9 cellular contexts compared by ENCODE assay signal in genomic region chr11:18540207-18541009, GRCh38. TPM values are rescaled to one million over a fixed set of nuclear protein-coding genes. Genes with fewer than 3 reads are reported as not detected.
DNase-seq lines count a peak whose midpoint lies in the region; ATAC-seq and TF ChIP-seq lines count a peak whose summit lies in the region.
"Had no signal": no experiment of that assay in that cellular context is flagged by ENCODE, and none has a peak within 500 bp of the region (broad histone marks: within the 10 kb centered on the region; RNA-seq: fewer than 3 reads in every experiment).

No MANE protein-coding gene starts in this region.

- H3K4me3 ChIP-seq in LNCaP clone FGC (ENCODE audit: low read depth, low read length) (no peak overlapping the region), adrenal gland (no peak overlapping the region), lower lobe of right lung (no peak overlapping the region), ovary (no peak overlapping the region)

- ATAC-seq in lower lobe of right lung, result no peak
- no peak for ATAC-seq in HG02981 (IDR thresholded peaks at IDR 0.05; ENCODE audit: unreplicated experiment)

- intact Hi-C loops in activated CD4-positive, alpha-beta T cell treated with anti-CD3 and anti-CD28 coated beads, Interleukin-2, amount 10 ng/mL, durations not matched to agents 24 days and 14 days (cut with micrococcal nuclease), result loop anchor here (1.0 kb wide), 3 partner anchors 94 to 191 kb away; partner anchors contain the start of gene SPTY2D1
- intact Hi-C loops in adrenal gland (cut with DNase I), result loop anchor here in 1 of 2 donors (10.0 kb wide), 2 partner anchors 56 to 184 kb away; partner anchors contain the start of gene IGSF22
- intact Hi-C loops in lower lobe of right lung (cut with DNase I), result no loop called here
- intact Hi-C loops in ovary (cut with DNase I), result loop anchor here in 1 of 4 donors (10.0 kb wide), 1 partner anchor 224 kb away; no protein-coding TSS in a partner anchor

- no peaks in the 10 kb centered on the region for H3K27me3 ChIP-seq in adrenal gland
- H3K27me3 ChIP-seq in lower lobe of right lung (ENCODE audit: low read depth), result no peaks in the 10 kb centered on the region
- no peaks in the 10 kb centered on the region for H3K27me3 ChIP-seq in ovary

- TF ChIP-seq EP300 in ovary (IDR thresholded peaks at IDR 0.05), result no peak

- H3K27ac ChIP-seq in adrenal gland (no peak overlapping the region), lower lobe of right lung (no peak overlapping the region), ovary (no peak overlapping the region)

- no peak for TF ChIP-seq POLR2A in adrenal gland (IDR thresholded peaks at IDR 0.05)
- TF ChIP-seq POLR2A in ovary (IDR thresholded peaks at IDR 0.05), result no peak

- peak; percentile 67 for DNase-seq in activated CD4-positive, alpha-beta T cell treated with anti-CD3 and anti-CD28 coated beads, Interleukin-2, amount 10 ng/mL, durations not matched to agents 24 days and 14 days
- DNase-seq in activated CD4-positive, alpha-beta T cell treated with anti-CD3 and anti-CD28 coated beads, Interleukin-2, amount 50 U/mL, for 48 hours, result no peak
- DNase-seq in LNCaP clone FGC (ENCODE audit: low read depth) (peak; percentile 17), adrenal gland (no peak), lower lobe of right lung (no peak), ovary (no peak)
- no peak for DNase-seq in activated CD8-positive, alpha-beta memory T cell treated with anti-CD3 and anti-CD28 coated beads, Interleukin-2, amount 50 U/mL, for 4 hours
- DNase-seq: activated T-cell treated with anti-CD3 and anti-CD28 coated beads, Interleukin-2, amount 50 U/mL, for 4 hours had no signal

- TF ChIP-seq CTCF in LNCaP clone FGC (IDR thresholded peaks at IDR 0.05; ENCODE audit: control insufficient read depth, extremely low read depth, insufficient read depth) (peak; percentile 66), adrenal gland (IDR thresholded peaks at IDR 0.05) (peak; percentile 18 to 52 (median 40)), lower lobe of right lung (IDR thresholded peaks at IDR 0.05) (peak; percentile 26), ovary (IDR thresholded peaks at IDR 0.05) (peak in 1 of 3 donors; percentile 17)

- H3K27ac Mint-ChIP-seq in activated CD4-positive, alpha-beta T cell treated with anti-CD3 and anti-CD28 coated beads, Interleukin-2, amount 10 ng/mL, durations not matched to agents 24 days and 14 days, result no peak overlapping the region

- H3K4me1 ChIP-seq in adrenal gland (replicated peaks in 1 of 2) (no peaks in the 10 kb centered on the region), lower lobe of right lung (no peaks in the 10 kb centered on the region), ovary (ENCODE audit: insufficient read depth) (no peaks in the 10 kb centered on the region)

- H3K36me3 ChIP-seq in adrenal gland (replicated peaks in 1 of 2) (peaks cover 0 to 21% of the 10 kb centered on the region in 2 donors), lower lobe of right lung (peaks cover 62% of the 10 kb centered on the region), ovary (no peaks in the 10 kb centered on the region)

- H3K4me1 Mint-ChIP-seq in activated CD4-positive, alpha-beta T cell treated with anti-CD3 and anti-CD28 coated beads, Interleukin-2, amount 10 ng/mL, durations not matched to agents 24 days and 14 days, result peaks cover 7% of the 10 kb centered on the region

- WGBS in adrenal gland, 4 donors, result 88 to 100% (median 94%) methylated on average over 1 of the region's 1 CpG
- WGBS in ovary, 3 donors, result 92 to 97% (median 96%) methylated on average over 1 of the region's 1 CpG

- H3K36me3 Mint-ChIP-seq in activated CD4-positive, alpha-beta T cell treated with anti-CD3 and anti-CD28 coated beads, Interleukin-2, amount 10 ng/mL, durations not matched to agents 24 days and 14 days (ENCODE audit: low read depth), result peaks cover 14% of the 10 kb centered on the region

- H3K27me3 Mint-ChIP-seq in activated CD4-positive, alpha-beta T cell treated with anti-CD3 and anti-CD28 coated beads, Interleukin-2, amount 10 ng/mL, durations not matched to agents 24 days and 14 days, result no peaks in the 10 kb centered on the region

- H3K9me3 ChIP-seq in adrenal gland (replicated peaks in 1 of 3) (no peaks in the 10 kb centered on the region), lower lobe of right lung (no peaks in the 10 kb centered on the region), ovary (no peaks in the 10 kb centered on the region)

- H3K4me3 Mint-ChIP-seq in activated CD4-positive, alpha-beta T cell treated with anti-CD3 and anti-CD28 coated beads, Interleukin-2, amount 10 ng/mL, durations not matched to agents 24 days and 14 days, result no peak overlapping the region
- H3K4me3 Mint-ChIP-seq: activated T-cell treated with anti-CD3 and anti-CD28 coated beads, Interleukin-2, amount 50 U/mL, for 4 hours had no signal

- no peaks in the 10 kb centered on the region for H3K9me3 Mint-ChIP-seq in activated CD4-positive, alpha-beta T cell treated with anti-CD3 and anti-CD28 coated beads, Interleukin-2, amount 10 ng/mL, durations not matched to agents 24 days and 14 days
- H3K9me3 Mint-ChIP-seq: activated T-cell treated with anti-CD3 and anti-CD28 coated beads, Interleukin-2, amount 50 U/mL, for 4 hours had no signal

RNA-seq across cellular contexts. Expression of gene TSG101, which starts 13.7 kb away (rescaled TPM):
- 39.6 and 43.5 TPM in 2 replicates for total RNA-seq in activated CD4-positive, alpha-beta T cell treated with anti-CD3 and anti-CD28 coated beads, Interleukin-2, amount 10 ng/mL, durations not matched to agents 24 days and 14 days
- total RNA-seq in adrenal gland, result 100 to 1,000 TPM in 3 of 8 donors, 10 to 100 TPM in 5; 56.4 to 172 (median 74.3) TPM
- polyA plus RNA-seq in adrenal gland, result 100 to 1,000 TPM in 1 of 3 donors, 10 to 100 TPM in 2; 33.1 to 208 (median 37.2) TPM
- total RNA-seq in lower lobe of right lung, result 61.8 TPM
- total RNA-seq in ovary, result 100 to 1,000 TPM in 1 of 7 donors, 10 to 100 TPM in 6; 36.2 to 105 (median 45.9) TPM
- 100 to 1,000 TPM in 1 of 2 donors, 10 to 100 TPM in 1; 52.0 to 129 TPM for polyA plus RNA-seq in ovary

RNA-seq across cellular contexts. Expression of gene UEVLD, which starts 48.1 kb away (rescaled TPM):
- 19.2 and 20.7 TPM in 2 replicates for total RNA-seq in activated CD4-positive, alpha-beta T cell treated with anti-CD3 and anti-CD28 coated beads, Interleukin-2, amount 10 ng/mL, durations not matched to agents 24 days and 14 days
- total RNA-seq in adrenal gland (10 to 100 TPM in 7 of 8 donors, 1 to 10 TPM in 1; 9.6 to 30.1 (median 23.5) TPM), lower lobe of right lung (26.8 TPM), ovary (10 to 100 TPM; 14.9 to 22.9 (median 16.9) TPM)
- polyA plus RNA-seq in adrenal gland (10 to 100 TPM in 1 of 3 donors, 1 to 10 TPM in 2; 4.1 to 29.4 (median 6.0) TPM), ovary (10 to 100 TPM in 1 of 2 donors, 1 to 10 TPM in 1; 7.0 to 12.3 TPM)

RNA-seq across cellular contexts. Expression of gene MISFA, which starts 59.2 kb away (rescaled TPM):
- total RNA-seq in activated CD4-positive, alpha-beta T cell treated with anti-CD3 and anti-CD28 coated beads, Interleukin-2, amount 10 ng/mL, durations not matched to agents 24 days and 14 days, result 3.4 and 3.5 TPM in 2 replicates
- 10 to 100 TPM in 1 of 8 donors, 1 to 10 TPM in 4, under 1 TPM in 1, not detected in 2; 0.55 to 17.3 (median 3.5) TPM for total RNA-seq in adrenal gland
- polyA plus RNA-seq in adrenal gland, result 1 to 10 TPM; 1.8 to 8.7 (median 3.7) TPM
- total RNA-seq in lower lobe of right lung, result 3.3 TPM
- 1 to 10 TPM in 5 of 7 donors, not detected in 2; 2.7 to 4.6 (median 3.6) TPM for total RNA-seq in ovary
- 1 to 10 TPM in 1 of 2 donors, under 1 TPM in 1; 0.79 to 2.5 TPM for polyA plus RNA-seq in ovary

Comparison
In these comparisons a context has a peak if more than half of its experiments do, and no peak if none do; other contexts are left out.
1. DNase-seq: peak in activated CD4-positive, alpha-beta T cell treated with anti-CD3 and anti-CD28 coated beads, Interleukin-2, amount 10 ng/mL, durations not matched to agents 24 days and 14 days (single experiment) and LNCaP clone FGC (single experiment); none in activated CD4-positive, alpha-beta T cell treated with anti-CD3 and anti-CD28 coated beads, Interleukin-2, amount 50 U/mL, for 48 hours (0 of 2), adrenal gland (0 of 7), lower lobe of right lung (single experiment), ovary (0 of 5) and activated CD8-positive, alpha-beta memory T cell treated with anti-CD3 and anti-CD28 coated beads, Interleukin-2, amount 50 U/mL, for 4 hours (single experiment).